Comparison of ENCODE assay signal across 25 cellular contexts in genomic region chr2:227960356-227960755, GRCh38.
"Had no signal": no experiment of that assay in that cellular context is flagged by ENCODE, and none has a peak within 500 bp of the region (broad histone marks: within the 10 kb centered on the region; RNA-seq: fewer than 3 reads in every experiment).

No MANE protein-coding gene starts in this region.

- H3K27ac ChIP-seq: neural progenitor cell, ovary, parathyroid adenoma, psoas muscle, right lobe of liver, sigmoid colon, stomach, thoracic aorta, thyroid gland, tibial nerve, upper lobe of left lung, vagina had no signal

- H3K9me3 ChIP-seq: ovary, right lobe of liver, stomach, thoracic aorta, thyroid gland, upper lobe of left lung, vagina had no signal

- H3K9ac ChIP-seq: neural progenitor cell, parathyroid adenoma had no signal

- H3K79me2 ChIP-seq: parathyroid adenoma had no signal

- H3K4me2 ChIP-seq: neural progenitor cell had no signal

- H2AFZ ChIP-seq: neural progenitor cell, parathyroid adenoma had no signal

- H3K4me3 ChIP-seq: neural progenitor cell, ovary, psoas muscle, right lobe of liver, sigmoid colon, stomach, thoracic aorta, thyroid gland, tibial nerve, upper lobe of left lung, vagina had no signal

- DNase-seq: naive thymus-derived CD8-positive, alpha-beta T cell; nephron progenitor cell; occipital lobe; ovary; posterior cingulate gyrus; psoas muscle; right cardiac atrium; right lobe of liver; sigmoid colon; small intestine; stimulated activated CD4-positive, alpha-beta T cell treated with anti-CD3 and anti-CD28 coated beads, Interleukin-15, amount 100 ng/mL, for 24 hours; stimulated activated CD4-positive, alpha-beta T cell treated with anti-CD3 and anti-CD28 coated beads, Interleukin-2, amount 100 ng/mL, for 24 hours; stimulated activated CD4-positive, alpha-beta T cell treated with anti-CD3 and anti-CD28 coated beads, Interleukin-2, amount 100 ng/mL, for 48 hours; stimulated activated CD4-positive, alpha-beta T cell treated with anti-CD3 and anti-CD28 coated beads, Interleukin-4, amount 100 ng/mL, for 24 hours; stimulated activated naive B cell treated with anti-CD40 and anti-IgM and Interleukin-4, amounts not matched to agents 10 μg/mL and 1 μg/mL and 100 μg/mL, for 72 hours; stimulated activated naive CD4-positive, alpha-beta T cell treated with Interleukin-2 at 50 U/mL for 16 hours; stomach; thyroid gland; trophoblast cell; upper lobe of left lung had no signal

- H3K27me3 ChIP-seq: neural progenitor cell, ovary, right lobe of liver, sigmoid colon, stomach, thyroid gland, tibial nerve, upper lobe of left lung, vagina had no signal

- H3K36me3 ChIP-seq: neural progenitor cell, ovary, right lobe of liver, sigmoid colon, stomach, thoracic aorta, thyroid gland, tibial nerve, upper lobe of left lung, vagina had no signal
